2 cellular contexts compared by ENCODE assay signal in genomic region chr1:39147099-39148025, GRCh38.
TF ChIP-seq lines count a peak whose summit lies in the region.

No MANE protein-coding gene starts in this region.

TF ChIP-seq in endothelial cell of umbilical vein, 7 proteins besides CTCF, POLR2A, EP300 and RAD21 (continued from another document):
- no peak for TF ChIP-seq GATA2 (IDR thresholded peaks at IDR 0.05; ENCODE audit: insufficient read depth, insufficient read length, low read depth, low read length)
- no peak for TF ChIP-seq MYC (IDR thresholded peaks at IDR 0.05; ENCODE audit: low read depth, low read length)

TF ChIP-seq in HEK293T, 16 proteins besides CTCF, POLR2A, EP300 and RAD21 (continued from another document):
- TF ChIP-seq PKNOX1 (IDR thresholded peaks at IDR 0.05) (no peak), FOXA1 (IDR thresholded peaks at IDR 0.05) (no peak), ELF4 (IDR thresholded peaks at IDR 0.05) (no peak)
